In genomic region chrX:25034889-25035288, GRCh38 we compare ENCODE assay signal across 1 cellular context.
TF ChIP-seq lines count a peak whose summit lies in the region.

No MANE protein-coding gene starts in this region.

TF ChIP-seq in HCT116, 20 proteins besides CTCF, POLR2A, EP300 and RAD21 (continued from another document):
- TF ChIP-seq REST (IDR thresholded peaks at IDR 0.05; ENCODE audit: low read depth) (no peak), EGR1 (IDR thresholded peaks at IDR 0.05; ENCODE audit: low read depth) (no peak), FOSL1 (IDR thresholded peaks at IDR 0.05; ENCODE audit: low read depth) (no peak), YY1 (IDR thresholded peaks at IDR 0.05; ENCODE audit: extremely low read depth, insufficient replicate concordance, low read depth, low read length) (no peak), SIN3A (IDR thresholded peaks at IDR 0.05; ENCODE audit: low read depth) (no peak), SRF (IDR thresholded peaks at IDR 0.05; ENCODE audit: low read depth) (no peak), JUND (IDR thresholded peaks at IDR 0.05) (no peak)
